ENCODE assay signal across 1 cellular context in genomic region chr4:2811830-2812599, GRCh38.
TF ChIP-seq lines count a peak whose summit lies in the region.

No MANE protein-coding gene starts in this region.

TF ChIP-seq in GM12878, 131 proteins besides CTCF, POLR2A, EP300 and RAD21 (continued from another document):
- TF ChIP-seq NKRF (conservative IDR thresholded peaks at IDR 0.05) = peak; percentile 81
- peak; percentile 62; the same call in 1 of the 2 replicates for TF ChIP-seq DPF2 (IDR thresholded peaks at IDR 0.05)
- TF ChIP-seq CREM (IDR thresholded peaks at IDR 0.05; ENCODE audit: low read depth) = peak; percentile 39; the same call in 1 of the 2 replicates
- TF ChIP-seq MTA3 (IDR thresholded peaks at IDR 0.05; ENCODE audit: borderline replicate concordance, low read length) = no peak
- TF ChIP-seq SPI1 (IDR thresholded peaks at IDR 0.05; ENCODE audit: borderline replicate concordance, insufficient read depth, low read depth, low read length) = peak; percentile 69; the same call in 1 of the 2 replicates
- no peak for TF ChIP-seq NFXL1 (IDR thresholded peaks at IDR 0.05; ENCODE audit: borderline replicate concordance)
- TF ChIP-seq TCF3 (IDR thresholded peaks at IDR 0.05; ENCODE audit: borderline replicate concordance, insufficient read depth, low read depth, low read length) = peak; percentile 82; the same call in 1 of the 2 replicates
- TF ChIP-seq PAX8 (IDR thresholded peaks at IDR 0.05) = no peak
TF ChIP-seq in GM12878: peak in this region for 37.
